ENCODE assay signal across 11 cellular contexts in genomic region chr6:53325785-53326184, GRCh38. TPM values are rescaled to one million over a fixed set of nuclear protein-coding genes. Genes with fewer than 3 reads are reported as not detected.
DNase-seq lines count a peak whose midpoint lies in the region; ATAC-seq and TF ChIP-seq lines count a peak whose summit lies in the region.
"Had no signal": no experiment of that assay in that cellular context is flagged by ENCODE, and none has a peak within 500 bp of the region (broad histone marks: within the 10 kb centered on the region; RNA-seq: fewer than 3 reads in every experiment).

No MANE protein-coding gene starts in this region.

- H3K4me2 ChIP-seq in skeletal muscle satellite cell (ENCODE audit: low read length): peak overlapping the region; percentile 43

- no peak overlapping the region for H3K27ac ChIP-seq in CD8-positive, alpha-beta memory T cell (ENCODE audit: low read depth, low read length)
- peak overlapping the region; percentile 96 for H3K27ac ChIP-seq in RWPE1

- H3K9me3 Mint-ChIP-seq in CD8-positive, alpha-beta memory T cell: no peaks in the 10 kb centered on the region
- H3K9me3 Mint-ChIP-seq: T-cell had no signal

- H3K9ac ChIP-seq in skeletal muscle satellite cell (ENCODE audit: low read depth, low read length): no peak overlapping the region

- peak overlapping the region; percentile 13 to 85 (median 47) for H3K27ac Mint-ChIP-seq in CD8-positive, alpha-beta memory T cell

- peaks cover 0 to 1% of the 10 kb centered on the region in 2 donors for H3K27me3 Mint-ChIP-seq in CD8-positive, alpha-beta memory T cell
- H3K27me3 Mint-ChIP-seq: T-cell had no signal

- peak overlapping the region in 4 of 7 donors; percentile 1 to 38 (median 15) for H3K4me3 Mint-ChIP-seq in CD8-positive, alpha-beta memory T cell

- H3K4me3 ChIP-seq in CD8-positive, alpha-beta memory T cell (ENCODE audit: low read length): no peak overlapping the region
- H3K4me3 ChIP-seq in fibroblast of the aortic adventitia (ENCODE audit: low read depth, low read length) (no peak overlapping the region), skeletal muscle satellite cell (ENCODE audit: low read length) (no peak overlapping the region)

- H3K27me3 ChIP-seq in CD8-positive, alpha-beta memory T cell (ENCODE audit: insufficient read depth, low read length, poor library complexity, severe bottlenecking): no peaks in the 10 kb centered on the region
- no peaks in the 10 kb centered on the region for H3K27me3 ChIP-seq in skeletal muscle satellite cell (ENCODE audit: control insufficient read depth, insufficient read depth, low read length)

- POLR2A ChIA-PET in CD8-positive, alpha-beta memory T cell (lab: Charles Lee): no interaction called here
- POLR2A ChIA-PET in RWPE1 (lab: Yijun Ruan, JAX; ENCODE audit: low non-redundant PET): no interaction called here

- H3K4me1 Mint-ChIP-seq in CD8-positive, alpha-beta memory T cell: peaks cover 73 to 85% (median 81%) of the 10 kb centered on the region in 3 donors

- H3K36me3 Mint-ChIP-seq in CD8-positive, alpha-beta memory T cell: peaks cover 0 to 31% (median 12%) of the 10 kb centered on the region in 3 donors

- ATAC-seq in HG02885 (IDR thresholded peaks at IDR 0.05; ENCODE audit: poor library complexity, unreplicated experiment) (no peak), HG02798 (IDR thresholded peaks at IDR 0.05; ENCODE audit: poor library complexity, unreplicated experiment) (no peak), GM18861 (IDR thresholded peaks at IDR 0.05; ENCODE audit: unreplicated experiment) (no peak)

- TF ChIP-seq CTCF in RWPE1 (conservative IDR thresholded peaks at IDR 0.05; ENCODE audit: low read depth): no peak
- TF ChIP-seq CTCF in fibroblast of the aortic adventitia (IDR thresholded peaks at IDR 0.05; ENCODE audit: insufficient read depth, low read length): no peak

- CTCF ChIA-PET in CD8-positive, alpha-beta memory T cell (lab: Charles Lee): no interaction called here
- CTCF ChIA-PET in RWPE1 (lab: Yijun Ruan, JAX): no interaction called here

- peaks cover 4% of the 10 kb centered on the region for H3K36me3 ChIP-seq in CD8-positive, alpha-beta memory T cell (ENCODE audit: insufficient read depth, low read length)
- no peaks in the 10 kb centered on the region for H3K36me3 ChIP-seq in skeletal muscle satellite cell (ENCODE audit: insufficient read depth, low read length)

- no peak for DNase-seq in CD8-positive, alpha-beta memory T cell
- DNase-seq in RWPE1 (ENCODE audit: low spot score) (no peak), fibroblast of the aortic adventitia (ENCODE audit: low read depth) (peak; percentile 36), RKO (ENCODE audit: low spot score) (no peak)
- DNase-seq: stimulated activated CD4-positive, alpha-beta T cell treated with anti-CD3 and anti-CD28 coated beads, Interleukin-2, amount 100 ng/mL, for 24 hours; substantia nigra; T-cell had no signal

- H3K4me1 ChIP-seq in CD8-positive, alpha-beta memory T cell (ENCODE audit: insufficient read depth, low read length): peaks cover 54% of the 10 kb centered on the region
- peaks cover 49% of the 10 kb centered on the region for H3K4me1 ChIP-seq in skeletal muscle satellite cell (ENCODE audit: control insufficient read depth, insufficient read depth, low read length)

- H3K9me3 ChIP-seq in CD8-positive, alpha-beta memory T cell (ENCODE audit: low read length): no peaks in the 10 kb centered on the region
- no peaks in the 10 kb centered on the region for H3K9me3 ChIP-seq in skeletal muscle satellite cell (replicated peaks; ENCODE audit: low read length)

RNA-seq across cellular contexts. Expression of gene ELOVL5, which starts 23.0 kb away (rescaled TPM):
- total RNA-seq in CD8-positive, alpha-beta memory T cell: 100 to 1,000 TPM; 117 to 124 TPM
- 96.9 TPM for polyA plus RNA-seq in CD8-positive, alpha-beta memory T cell
- total RNA-seq in fibroblast of the aortic adventitia (ENCODE audit: low replicate concordance): 38.9 and 95.1 TPM in 2 replicates
- 51.8 and 57.8 TPM in 2 replicates for total RNA-seq in skeletal muscle satellite cell (2012; rRNA removed)
